2 cellular contexts compared by ENCODE assay signal in the genomic region with DNA sequence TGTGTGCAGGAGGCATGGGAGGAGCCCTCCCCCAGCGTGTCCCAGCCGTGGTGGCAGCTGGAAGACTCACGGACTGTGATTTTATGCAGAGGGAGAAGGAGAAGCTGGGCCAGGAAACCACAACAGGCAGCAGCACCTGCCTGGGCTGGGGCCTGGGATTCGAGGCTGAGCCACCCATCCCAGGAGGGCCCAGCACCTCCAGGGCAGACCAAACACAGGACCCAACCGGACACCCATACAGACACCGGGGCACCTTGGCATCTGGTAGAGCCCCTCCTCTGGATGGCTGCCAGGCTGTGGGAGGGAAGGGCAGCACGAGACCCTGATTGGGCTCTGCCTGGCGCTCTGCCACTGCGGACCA.
TF ChIP-seq lines count a peak whose summit lies in the region.

No MANE protein-coding gene starts in this region.

TF ChIP-seq in HEK293, 187 proteins besides CTCF, POLR2A, EP300 and RAD21 (continued from another document):
- TF ChIP-seq, protein P1, sequence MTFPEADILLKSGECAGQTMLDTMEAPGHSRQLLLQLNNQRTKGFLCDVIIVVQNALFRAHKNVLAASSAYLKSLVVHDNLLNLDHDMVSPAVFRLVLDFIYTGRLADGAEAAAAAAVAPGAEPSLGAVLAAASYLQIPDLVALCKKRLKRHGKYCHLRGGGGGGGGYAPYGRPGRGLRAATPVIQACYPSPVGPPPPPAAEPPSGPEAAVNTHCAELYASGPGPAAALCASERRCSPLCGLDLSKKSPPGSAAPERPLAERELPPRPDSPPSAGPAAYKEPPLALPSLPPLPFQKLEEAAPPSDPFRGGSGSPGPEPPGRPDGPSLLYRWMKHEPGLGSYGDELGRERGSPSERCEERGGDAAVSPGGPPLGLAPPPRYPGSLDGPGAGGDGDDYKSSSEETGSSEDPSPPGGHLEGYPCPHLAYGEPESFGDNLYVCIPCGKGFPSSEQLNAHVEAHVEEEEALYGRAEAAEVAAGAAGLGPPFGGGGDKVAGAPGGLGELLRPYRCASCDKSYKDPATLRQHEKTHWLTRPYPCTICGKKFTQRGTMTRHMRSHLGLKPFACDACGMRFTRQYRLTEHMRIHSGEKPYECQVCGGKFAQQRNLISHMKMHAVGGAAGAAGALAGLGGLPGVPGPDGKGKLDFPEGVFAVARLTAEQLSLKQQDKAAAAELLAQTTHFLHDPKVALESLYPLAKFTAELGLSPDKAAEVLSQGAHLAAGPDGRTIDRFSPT (tag by site-specific recombination; IDR thresholded peaks at IDR 0.05), result 0 out of 2 replicates have a peak, but pooled peaks have one; percentile 22
- TF ChIP-seq ZNF394 (tag by site-specific recombination; IDR thresholded peaks at IDR 0.05; ENCODE audit: borderline replicate concordance) (peak; percentile 76; the same call in 1 of the 2 replicates), ZNF366 (tag by site-specific recombination; conservative IDR thresholded peaks at IDR 0.05) (no peak)

TF ChIP-seq in H1, 55 proteins besides CTCF, POLR2A, EP300 and RAD21 (continued from another document):
- TF ChIP-seq RBBP5 (IDR thresholded peaks at IDR 0.05; ENCODE audit: borderline replicate concordance, low read depth, low read length), result no peak
- TF ChIP-seq, protein P2, sequence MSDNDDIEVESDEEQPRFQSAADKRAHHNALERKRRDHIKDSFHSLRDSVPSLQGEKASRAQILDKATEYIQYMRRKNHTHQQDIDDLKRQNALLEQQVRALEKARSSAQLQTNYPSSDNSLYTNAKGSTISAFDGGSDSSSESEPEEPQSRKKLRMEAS (IDR thresholded peaks at IDR 0.05), result no peak
